In genomic region chr6:7087066-7087465, GRCh38 we compare ENCODE assay signal across 8 cellular contexts. TPM values are rescaled to one million over a fixed set of nuclear protein-coding genes. Genes with fewer than 3 reads are reported as not detected.
DNase-seq lines count a peak whose midpoint lies in the region; FAIRE-seq and TF ChIP-seq lines count a peak whose summit lies in the region.

No MANE protein-coding gene starts in this region.

- TF ChIP-seq CTCF in endothelial cell of umbilical vein (IDR thresholded peaks at IDR 0.05; ENCODE audit: extremely low read depth in 1 of 2, insufficient read depth in 1 of 2, low read depth in 1 of 2, low read length in 2 of 2), result peak in 1 of 2 donors; percentile 8
- peak; percentile 32 for TF ChIP-seq CTCF in osteoblast (IDR thresholded peaks at IDR 0.05; ENCODE audit: extremely low read depth, low read depth, low read length)

- intact Hi-C loops in activated CD4-positive, alpha-beta T cell treated with anti-CD3 and anti-CD28 coated beads, Interleukin-2, amount 10 ng/mL, durations not matched to agents 24 days and 14 days (cut with micrococcal nuclease), result loop anchor here (1.0 to 5.0 kb wide), 3 partner anchors 20 to 170 kb away; partner anchors contain the start of gene RREB1
- intact Hi-C loops in endothelial cell of umbilical vein (cut with micrococcal nuclease), result loop anchor here (1.0 kb wide), 1 partner anchor 20 kb away; the partner anchor contains the start of gene RREB1

- CTCF ChIA-PET in endothelial cell of umbilical vein (lab: Charles Lee), result interaction anchor here (0.7 to 2.6 kb wide), 15 partner anchors 9 to 390 kb away, joined by 3 to 9 read pairs (median 4); partner anchors contain the start of gene RREB1

- no peak overlapping the region for H3K27ac Mint-ChIP-seq in activated CD4-positive, alpha-beta T cell treated with anti-CD3 and anti-CD28 coated beads, Interleukin-2, amount 10 ng/mL, durations not matched to agents 24 days and 14 days

- BruUV-seq in endothelial cell of umbilical vein (replicated peaks; lab: Mats Ljungman, UMichigan), result no TSS peak

- POLR2A ChIA-PET in endothelial cell of umbilical vein (lab: Charles Lee), result no interaction called here

- peak overlapping the region; percentile 27 to 90 (median 85) for H3K4me3 ChIP-seq in endothelial cell of umbilical vein (replicated peaks in 1 of 3; ENCODE audit: insufficient read depth in 1 of 3, low read depth in 1 of 3, low read length in 3 of 3)
- H3K4me3 ChIP-seq in osteoblast (ENCODE audit: insufficient read depth, low read length), result peak overlapping the region; percentile 61

- H3K36me3 ChIP-seq in endothelial cell of umbilical vein (ENCODE audit: control insufficient read depth in 2 of 2, extremely low read depth in 1 of 2, insufficient read depth in 2 of 2, low read length in 2 of 2), result no peaks in the 10 kb centered on the region
- H3K36me3 ChIP-seq in osteoblast (ENCODE audit: insufficient read depth, low read length), result no peaks in the 10 kb centered on the region

- peak; percentile 81 for FAIRE-seq in endothelial cell of umbilical vein (lab: Jason Lieb, UNC)

- H3K79me2 ChIP-seq in endothelial cell of umbilical vein (ENCODE audit: control insufficient read depth, insufficient read depth, low read length), result no peaks in the 10 kb centered on the region
- no peaks in the 10 kb centered on the region for H3K79me2 ChIP-seq in osteoblast (ENCODE audit: insufficient read depth, low read length)

- H3K27me3 ChIP-seq in endothelial cell of umbilical vein (ENCODE audit: control insufficient read depth in 2 of 2, insufficient read depth in 2 of 2, low read length in 2 of 2) (no peaks in the 10 kb centered on the region), osteoblast (ENCODE audit: insufficient read depth, low read length) (no peaks in the 10 kb centered on the region)

- H3K9me1 ChIP-seq in endothelial cell of umbilical vein (replicated peaks; ENCODE audit: control insufficient read depth, extremely low read depth, insufficient read depth, low read length), result no peaks in the 10 kb centered on the region

- peak overlapping the region; percentile 76 for H3K4me3 Mint-ChIP-seq in activated CD4-positive, alpha-beta T cell treated with anti-CD3 and anti-CD28 coated beads, Interleukin-2, amount 10 ng/mL, durations not matched to agents 24 days and 14 days

- H3K4me1 ChIP-seq in endothelial cell of umbilical vein (ENCODE audit: control insufficient read depth, extremely low read depth, insufficient read depth, low read length), result peaks cover 8% of the 10 kb centered on the region
- no peaks in the 10 kb centered on the region for H3K4me1 ChIP-seq in osteoblast (ENCODE audit: insufficient read depth, low read length)

- dilution Hi-C loops in endothelial cell of umbilical vein (cut with MboI; ENCODE audit: extremely low pct_ligation_motif_present, low sequenced_read_pairs), result no loop called here

- peak overlapping the region; percentile 70 for H3K9ac ChIP-seq in endothelial cell of umbilical vein (replicated peaks; ENCODE audit: extremely low read depth, insufficient read depth, low read length)

- H4K20me1 ChIP-seq in endothelial cell of umbilical vein (replicated peaks; ENCODE audit: control insufficient read depth, extremely low read depth, insufficient read depth, low read length) (no peaks in the 10 kb centered on the region), osteoblast (ENCODE audit: insufficient read depth, low read length) (no peaks in the 10 kb centered on the region)

- no peak for DNase-seq in activated CD4-positive, alpha-beta T cell treated with anti-CD3 and anti-CD28 coated beads, Interleukin-2, amount 10 ng/mL, durations not matched to agents 24 days and 14 days
- no peak for DNase-seq in activated CD4-positive, alpha-beta T cell treated with anti-CD3 and anti-CD28 coated beads, Interleukin-2, amount 50 U/mL, for 4 hours
- DNase-seq in NCI-H69 (lab: John Stamatoyannopoulos, UW) (peak; percentile 17), endothelial cell of umbilical vein (ENCODE audit: low read depth, low spot score) (peak; percentile 54), osteoblast (ENCODE audit: insufficient read length, low spot score, missing footprints) (no peak), glomerular visceral epithelial cell (ENCODE audit: extremely low spot score) (no peak), NCI-H345 treated with DMSO at 0.1 percent for 48 hours (lab: John Stamatoyannopoulos, UW; ENCODE audit: unreplicated experiment) (no peak), hepatic stellate cell (ENCODE audit: low spot score) (no peak)

- H3K9me3 Mint-ChIP-seq in activated CD4-positive, alpha-beta T cell treated with anti-CD3 and anti-CD28 coated beads, Interleukin-2, amount 10 ng/mL, durations not matched to agents 24 days and 14 days, result no peaks in the 10 kb centered on the region

- peak overlapping the region; percentile 88 for H2AFZ ChIP-seq in endothelial cell of umbilical vein (ENCODE audit: low read depth, low read length)
- H2AFZ ChIP-seq in osteoblast (ENCODE audit: low read length), result peak overlapping the region; percentile 72

- peaks cover 25% of the 10 kb centered on the region for H3K4me1 Mint-ChIP-seq in activated CD4-positive, alpha-beta T cell treated with anti-CD3 and anti-CD28 coated beads, Interleukin-2, amount 10 ng/mL, durations not matched to agents 24 days and 14 days

- no peaks in the 10 kb centered on the region for H3K9me3 ChIP-seq in endothelial cell of umbilical vein (replicated peaks; ENCODE audit: control insufficient read depth, insufficient read depth, low read length)
- H3K9me3 ChIP-seq in osteoblast (ENCODE audit: low read depth, low read length), result no peaks in the 10 kb centered on the region

- peak overlapping the region; percentile 98 for H3K4me2 ChIP-seq in endothelial cell of umbilical vein (ENCODE audit: insufficient read depth, low read length)
- peak overlapping the region; percentile 85 for H3K4me2 ChIP-seq in osteoblast (ENCODE audit: insufficient read depth, low read length)

- no peak for TF ChIP-seq POLR2A in endothelial cell of umbilical vein (IDR thresholded peaks at IDR 0.05; ENCODE audit: low read depth, low read length)

- H3K36me3 Mint-ChIP-seq in activated CD4-positive, alpha-beta T cell treated with anti-CD3 and anti-CD28 coated beads, Interleukin-2, amount 10 ng/mL, durations not matched to agents 24 days and 14 days (ENCODE audit: low read depth), result no peaks in the 10 kb centered on the region

- H3K27me3 Mint-ChIP-seq in activated CD4-positive, alpha-beta T cell treated with anti-CD3 and anti-CD28 coated beads, Interleukin-2, amount 10 ng/mL, durations not matched to agents 24 days and 14 days, result peaks cover 51% of the 10 kb centered on the region

- H3K27ac ChIP-seq in endothelial cell of umbilical vein (ENCODE audit: insufficient read depth, low read depth, low read length), result no peak overlapping the region
- H3K27ac ChIP-seq in osteoblast (ENCODE audit: low read depth, low read length), result peak overlapping the region; percentile 17

TF ChIP-seq in endothelial cell of umbilical vein, 7 proteins besides CTCF, POLR2A, EP300 and RAD21:
- TF ChIP-seq JUN (IDR thresholded peaks at IDR 0.05; ENCODE audit: borderline replicate concordance, insufficient read depth, insufficient read length, low read depth) (no peak), GATA2 (IDR thresholded peaks at IDR 0.05; ENCODE audit: insufficient read depth, insufficient read length, low read depth, low read length) (no peak), POLR2AphosphoS5 (IDR thresholded peaks at IDR 0.05; ENCODE audit: insufficient read depth, low read depth, low read length) (no peak), MAX (IDR thresholded peaks at IDR 0.05; ENCODE audit: insufficient read depth, insufficient read length) (no peak), FOS (IDR thresholded peaks at IDR 0.05; ENCODE audit: borderline replicate concordance, insufficient read depth, low read length) (no peak), MYC (IDR thresholded peaks at IDR 0.05; ENCODE audit: low read depth, low read length) (no peak), EZH2 (IDR thresholded peaks at IDR 0.05; ENCODE audit: borderline replicate concordance, low read depth, low read length, severe bottlenecking) (no peak)

RNA-seq across cellular contexts. Expression of gene RREB1, which starts 20.7 kb away (rescaled TPM):
- 13.9 and 16.8 TPM in 2 replicates for total RNA-seq in activated CD4-positive, alpha-beta T cell treated with anti-CD3 and anti-CD28 coated beads, Interleukin-2, amount 10 ng/mL, durations not matched to agents 24 days and 14 days
- total RNA-seq in endothelial cell of umbilical vein (30.8 and 33.0 TPM in 2 replicates), osteoblast (25.9 and 29.3 TPM in 2 replicates)
- 3.1 and 3.7 TPM in 2 replicates for polyA plus RNA-seq in endothelial cell of umbilical vein
- polyA plus RNA-seq in endothelial cell of umbilical vein (2011; cell fraction: cytosol; rRNA removed), result 2.9 and 3.6 TPM in 2 replicates
- polyA plus RNA-seq in endothelial cell of umbilical vein (2011; cell fraction: nucleus; rRNA removed), result 14.8 and 18.3 TPM in 2 replicates
- 8.7 and 10.9 TPM in 2 replicates for polyA plus RNA-seq in endothelial cell of umbilical vein (2012)
- polyA minus RNA-seq in endothelial cell of umbilical vein, result 26.6 and 27.2 TPM in 2 replicates
- 12.1 TPM for polyA minus RNA-seq in endothelial cell of umbilical vein (2011; cell fraction: cytosol; rRNA and poly(A)+ RNA removed)
- 30.9 and 41.3 TPM in 2 replicates for polyA minus RNA-seq in endothelial cell of umbilical vein (2011; cell fraction: nucleus; rRNA and poly(A)+ RNA removed)

Comparison
In these comparisons a context has a peak if more than half of its experiments do, and no peak if none do; other contexts are left out.
1. DNase-seq: peak in NCI-H69 (single experiment) and endothelial cell of umbilical vein (single experiment); none in activated CD4-positive, alpha-beta T cell treated with anti-CD3 and anti-CD28 coated beads, Interleukin-2, amount 10 ng/mL, durations not matched to agents 24 days and 14 days (single experiment), activated CD4-positive, alpha-beta T cell treated with anti-CD3 and anti-CD28 coated beads, Interleukin-2, amount 50 U/mL, for 4 hours (0 of 2), osteoblast (single experiment), glomerular visceral epithelial cell (single experiment), NCI-H345 treated with DMSO at 0.1 percent for 48 hours (single experiment) and hepatic stellate cell (single experiment).